Comparison of ENCODE assay signal across 8 cellular contexts in the genomic region with DNA sequence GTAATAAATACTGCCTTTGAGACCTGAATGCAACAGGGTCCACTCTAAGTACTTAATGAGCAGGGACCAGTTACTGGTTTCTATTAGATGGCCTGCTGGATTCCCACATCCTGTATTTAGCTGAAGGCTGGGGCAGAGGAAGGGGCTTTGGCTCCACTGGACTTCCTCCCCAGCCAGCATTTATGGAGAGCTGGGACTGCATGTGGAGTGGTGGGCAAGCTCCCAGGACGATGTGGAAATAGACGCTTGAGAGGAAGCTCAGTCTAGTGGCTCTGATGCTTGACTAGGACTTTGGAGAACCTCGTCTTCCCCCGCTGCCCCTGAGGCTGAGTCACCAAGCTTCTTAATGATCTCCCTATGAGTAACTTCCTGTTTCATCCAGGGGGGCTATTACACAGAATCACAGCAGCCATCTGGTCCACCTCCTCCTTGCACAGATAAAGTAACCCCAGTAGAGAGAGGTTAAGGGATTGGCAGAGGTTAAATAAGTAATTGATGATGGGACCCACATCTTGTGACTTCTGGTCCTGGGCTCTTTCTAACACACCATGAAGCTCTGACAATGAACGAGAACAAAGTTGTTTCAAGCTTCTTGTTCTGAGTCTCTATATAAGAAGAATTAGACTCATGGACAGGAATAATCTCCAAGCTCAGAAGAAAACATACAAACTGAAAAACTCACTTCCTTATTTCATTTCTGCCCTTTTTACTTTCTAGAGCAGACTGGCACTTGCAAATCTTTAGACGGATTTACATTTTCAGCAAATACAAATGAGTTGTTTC.
DNase-seq lines count a peak whose midpoint lies in the region; ATAC-seq and TF ChIP-seq lines count a peak whose summit lies in the region.

No MANE protein-coding gene starts in this region.

- intact Hi-C loops in psoas muscle (cut with DNase I): no loop called here

- TF ChIP-seq CTCF in GM06990 (IDR thresholded peaks at IDR 0.05; ENCODE audit: insufficient read depth, low read length, poor library complexity, severe bottlenecking): no peak
- no peak for TF ChIP-seq CTCF in fibroblast of the aortic adventitia (IDR thresholded peaks at IDR 0.05; ENCODE audit: insufficient read depth, low read length)
- no peak for TF ChIP-seq CTCF in psoas muscle (IDR thresholded peaks at IDR 0.05)

- 42 to 52% (median 51%) methylated on average over 6 of the region's 6 CpGs for WGBS in psoas muscle, 3 donors

- peak overlapping the region; percentile 12 for H3K4me3 ChIP-seq in GM06990 (replicated peaks; ENCODE audit: low read depth, low read length)
- H3K4me3 ChIP-seq in fibroblast of the aortic adventitia (ENCODE audit: low read depth, low read length): no peak overlapping the region
- no peak overlapping the region for H3K4me3 ChIP-seq in psoas muscle

- H3K36me3 ChIP-seq in GM06990 (ENCODE audit: control insufficient read depth, insufficient read depth, low read length) (no peaks in the 10 kb centered on the region; the same call in 1 of the 2 replicates), psoas muscle (ENCODE audit: insufficient read depth in 1 of 2, low read depth in 1 of 2) (no peaks in the 10 kb centered on the region)

- no peaks in the 10 kb centered on the region for H3K27me3 ChIP-seq in GM06990 (replicated peaks; ENCODE audit: control insufficient read depth, insufficient read depth, low read length)
- no peaks in the 10 kb centered on the region for H3K27me3 ChIP-seq in psoas muscle (ENCODE audit: insufficient read depth in 3 of 3, low read length in 2 of 3)

- DNase-seq in GM06990 (ENCODE audit: extremely low read depth, insufficient read length) (peak; percentile 83), SW 1271 (lab: John Stamatoyannopoulos, UW) (peak; percentile 52 to 88), fibroblast of the aortic adventitia (ENCODE audit: low read depth) (peak; percentile 97), psoas muscle (peak; percentile 88), NCI-H2196 (lab: John Stamatoyannopoulos, UW; ENCODE audit: unreplicated experiment) (no peak)
- no peak for DNase-seq in effector CD8-positive, alpha-beta T cell (lab: John Stamatoyannopoulos, UW)

- no peaks in the 10 kb centered on the region for H3K9me3 ChIP-seq in psoas muscle

- peaks cover 12% of the 10 kb centered on the region for H3K4me1 ChIP-seq in psoas muscle

- ATAC-seq in GM19463 (IDR thresholded peaks at IDR 0.05; ENCODE audit: unreplicated experiment) (peak; percentile 83), HG03457 (IDR thresholded peaks at IDR 0.05; ENCODE audit: unreplicated experiment) (peak; percentile 60), psoas muscle (peak; percentile 56 to 81 (median 78))

- peak overlapping the region; percentile 9 for H3K27ac ChIP-seq in psoas muscle

Comparison
In these comparisons a context has a peak if more than half of its experiments do, and no peak if none do; other contexts are left out.
1. DNase-seq: peak in GM06990 (single experiment), SW 1271 (2 of 2), fibroblast of the aortic adventitia (single experiment) and psoas muscle (2 of 2); none in effector CD8-positive, alpha-beta T cell (single experiment) and NCI-H2196 (single experiment).
2. Peak in every context shown above with its lines, with median percentiles within 50 percentile points of each other: ATAC-seq.